In genomic region chr3:182246870-182247269, GRCh38 we compare ENCODE assay signal across 1 cellular context.
TF ChIP-seq lines count a peak whose summit lies in the region.

No MANE protein-coding gene starts in this region.

TF ChIP-seq in H1, 55 proteins besides CTCF, POLR2A, EP300 and RAD21:
- TF ChIP-seq SUZ12 (IDR thresholded peaks at IDR 0.05; ENCODE audit: low read length), result no peak
- no peak for TF ChIP-seq BACH1 (IDR thresholded peaks at IDR 0.05; ENCODE audit: low read length)
- TF ChIP-seq ASH2L (IDR thresholded peaks at IDR 0.05; ENCODE audit: low read length), result no peak
- no peak for TF ChIP-seq HDAC2 (IDR thresholded peaks at IDR 0.05; ENCODE audit: borderline replicate concordance in 1 of 2, low read depth in 2 of 2, low read length in 2 of 2)
- TF ChIP-seq EZH2 (IDR thresholded peaks at IDR 0.05; ENCODE audit: low read depth, low read length, severe bottlenecking), result no peak
- TF ChIP-seq EGR1 (IDR thresholded peaks at IDR 0.05; ENCODE audit: borderline replicate concordance, low read depth, low read length), result no peak
- TF ChIP-seq KDM1A (IDR thresholded peaks at IDR 0.05; ENCODE audit: borderline replicate concordance, low read length), result no peak
- no peak for TF ChIP-seq TAF1 (IDR thresholded peaks at IDR 0.05; ENCODE audit: low read depth, low read length)
- TF ChIP-seq ATF3 (IDR thresholded peaks at IDR 0.05; ENCODE audit: insufficient read depth, low read depth, low read length), result no peak
TF ChIP-seq in H1: peak in this region for 0.
